16 cellular contexts compared by ENCODE assay signal in genomic region chr20:7520361-7520760, GRCh38.
DNase-seq lines count a peak whose midpoint lies in the region; ATAC-seq and TF ChIP-seq lines count a peak whose summit lies in the region.
"Had no signal": no experiment of that assay in that cellular context is flagged by ENCODE, and none has a peak within 500 bp of the region (broad histone marks: within the 10 kb centered on the region; RNA-seq: fewer than 3 reads in every experiment).

No MANE protein-coding gene starts in this region.

- H3K9me3 ChIP-seq in RWPE2 (ENCODE audit: severe bottlenecking), result no peaks in the 10 kb centered on the region
- H3K9me3 ChIP-seq: A549, BE2C had no signal

- POLR2A ChIA-PET in activated CD4-positive, alpha-beta memory T cell treated with anti-CD3 and anti-CD28 coated beads, Interleukin-2, amount 10 ng/mL, durations not matched to agents 7 days and 5 days (lab: Charles Lee), result no interaction called here

- H3K27ac Mint-ChIP-seq in activated CD4-positive, alpha-beta memory T cell treated with anti-CD3 and anti-CD28 coated beads, Interleukin-2, amount 10 ng/mL, durations not matched to agents 7 days and 5 days, result no peak overlapping the region
- H3K27ac Mint-ChIP-seq: CD4-positive, alpha-beta memory T cell; IgD-negative memory B cell had no signal

- H3K36me3 ChIP-seq in RWPE2 (ENCODE audit: low read depth), result no peaks in the 10 kb centered on the region
- H3K36me3 ChIP-seq: BE2C had no signal

- H3K9me3 Mint-ChIP-seq in activated CD4-positive, alpha-beta memory T cell treated with anti-CD3 and anti-CD28 coated beads, Interleukin-2, amount 10 ng/mL, durations not matched to agents 7 days and 5 days, result peaks cover 9% of the 10 kb centered on the region

- no peak overlapping the region for H3K4me3 Mint-ChIP-seq in activated CD4-positive, alpha-beta memory T cell treated with anti-CD3 and anti-CD28 coated beads, Interleukin-2, amount 10 ng/mL, durations not matched to agents 7 days and 5 days
- H3K4me3 Mint-ChIP-seq: CD4-positive, alpha-beta memory T cell; IgD-negative memory B cell had no signal

- H3K4me1 Mint-ChIP-seq in activated CD4-positive, alpha-beta memory T cell treated with anti-CD3 and anti-CD28 coated beads, Interleukin-2, amount 10 ng/mL, durations not matched to agents 7 days and 5 days, result no peaks in the 10 kb centered on the region
- H3K4me1 Mint-ChIP-seq: CD4-positive, alpha-beta memory T cell; IgD-negative memory B cell had no signal

- no peaks in the 10 kb centered on the region for H3K36me3 Mint-ChIP-seq in activated CD4-positive, alpha-beta memory T cell treated with anti-CD3 and anti-CD28 coated beads, Interleukin-2, amount 10 ng/mL, durations not matched to agents 7 days and 5 days (ENCODE audit: low read depth)
- H3K36me3 Mint-ChIP-seq: CD4-positive, alpha-beta memory T cell; IgD-negative memory B cell had no signal

- ATAC-seq in RWPE2 (ENCODE audit: low read depth) (peak; percentile 54; the same call in 1 of the 3 replicates), GM18861 (IDR thresholded peaks at IDR 0.05; ENCODE audit: unreplicated experiment) (no peak)
- ATAC-seq: A549 had no signal

- no peak for TF ChIP-seq CTCF in RWPE2 (IDR thresholded peaks at IDR 0.05; ENCODE audit: poor library complexity, severe bottlenecking)
- TF ChIP-seq CTCF in epithelial cell of proximal tubule (conservative IDR thresholded peaks at IDR 0.05; ENCODE audit: low read depth, low read length), result no peak

- H3K27me3 Mint-ChIP-seq in activated CD4-positive, alpha-beta memory T cell treated with anti-CD3 and anti-CD28 coated beads, Interleukin-2, amount 10 ng/mL, durations not matched to agents 7 days and 5 days, result no peaks in the 10 kb centered on the region
- H3K27me3 Mint-ChIP-seq: CD4-positive, alpha-beta memory T cell; IgD-negative memory B cell had no signal

- H3K27me3 ChIP-seq in RWPE2 (ENCODE audit: insufficient read depth, poor library complexity, severe bottlenecking), result no peaks in the 10 kb centered on the region
- H3K27me3 ChIP-seq: BE2C had no signal

- H3K4me3 ChIP-seq in RWPE2 (ENCODE audit: severe bottlenecking), result no peak overlapping the region
- no peak overlapping the region for H3K4me3 ChIP-seq in epithelial cell of proximal tubule (ENCODE audit: low read depth, low read length)
- H3K4me3 ChIP-seq: A549, GM23248 had no signal

- H3K27ac ChIP-seq in RWPE2 (ENCODE audit: poor library complexity, severe bottlenecking), result no peak overlapping the region
- H3K27ac ChIP-seq: A549, C4-2B, GM23248 had no signal

- DNase-seq in HPDE6-E6E7 (ENCODE audit: extremely low spot score), result peak; percentile 34
- DNase-seq in RWPE2 (ENCODE audit: low spot score), result no peak
- peak; percentile 29 for DNase-seq in epithelial cell of proximal tubule (ENCODE audit: low read depth)
- no peak for DNase-seq in NCI-H2227 (lab: John Stamatoyannopoulos, UW; ENCODE audit: unreplicated experiment)
- no peak for DNase-seq in activated CD4-positive, alpha-beta memory T cell treated with anti-CD3 and anti-CD28 coated beads, Interleukin-2, amount 10 ng/mL, durations not matched to agents 7 days and 5 days
- DNase-seq: BE2C; CD4-positive, alpha-beta memory T cell; DMS153; DMS79 treated with DMSO at 0.1 percent for 48 hours; EL; GDM1; GM23248 had no signal

- CTCF ChIA-PET in activated CD4-positive, alpha-beta memory T cell treated with anti-CD3 and anti-CD28 coated beads, Interleukin-2, amount 10 ng/mL, durations not matched to agents 7 days and 5 days (lab: Charles Lee), result no interaction called here

- no peaks in the 10 kb centered on the region for H3K4me1 ChIP-seq in RWPE2 (ENCODE audit: insufficient read depth, poor library complexity, severe bottlenecking)
- H3K4me1 ChIP-seq: A549, BE2C had no signal

Comparison
In these comparisons a context has a peak if more than half of its experiments do, and no peak if none do; other contexts are left out.
1. DNase-seq: peak in HPDE6-E6E7 (single experiment) and epithelial cell of proximal tubule (single experiment); none in RWPE2 (single experiment), NCI-H2227 (single experiment) and activated CD4-positive, alpha-beta memory T cell treated with anti-CD3 and anti-CD28 coated beads, Interleukin-2, amount 10 ng/mL, durations not matched to agents 7 days and 5 days (single experiment).